Comparison of ENCODE assay signal across 1 cellular context in genomic region chr3:38588995-38589937, GRCh38.
TF ChIP-seq lines count a peak whose summit lies in the region.

No MANE protein-coding gene starts in this region.

TF ChIP-seq in WTC11, 78 proteins besides CTCF, POLR2A, EP300 and RAD21 (continued from another document):
- TF ChIP-seq, protein P1, sequence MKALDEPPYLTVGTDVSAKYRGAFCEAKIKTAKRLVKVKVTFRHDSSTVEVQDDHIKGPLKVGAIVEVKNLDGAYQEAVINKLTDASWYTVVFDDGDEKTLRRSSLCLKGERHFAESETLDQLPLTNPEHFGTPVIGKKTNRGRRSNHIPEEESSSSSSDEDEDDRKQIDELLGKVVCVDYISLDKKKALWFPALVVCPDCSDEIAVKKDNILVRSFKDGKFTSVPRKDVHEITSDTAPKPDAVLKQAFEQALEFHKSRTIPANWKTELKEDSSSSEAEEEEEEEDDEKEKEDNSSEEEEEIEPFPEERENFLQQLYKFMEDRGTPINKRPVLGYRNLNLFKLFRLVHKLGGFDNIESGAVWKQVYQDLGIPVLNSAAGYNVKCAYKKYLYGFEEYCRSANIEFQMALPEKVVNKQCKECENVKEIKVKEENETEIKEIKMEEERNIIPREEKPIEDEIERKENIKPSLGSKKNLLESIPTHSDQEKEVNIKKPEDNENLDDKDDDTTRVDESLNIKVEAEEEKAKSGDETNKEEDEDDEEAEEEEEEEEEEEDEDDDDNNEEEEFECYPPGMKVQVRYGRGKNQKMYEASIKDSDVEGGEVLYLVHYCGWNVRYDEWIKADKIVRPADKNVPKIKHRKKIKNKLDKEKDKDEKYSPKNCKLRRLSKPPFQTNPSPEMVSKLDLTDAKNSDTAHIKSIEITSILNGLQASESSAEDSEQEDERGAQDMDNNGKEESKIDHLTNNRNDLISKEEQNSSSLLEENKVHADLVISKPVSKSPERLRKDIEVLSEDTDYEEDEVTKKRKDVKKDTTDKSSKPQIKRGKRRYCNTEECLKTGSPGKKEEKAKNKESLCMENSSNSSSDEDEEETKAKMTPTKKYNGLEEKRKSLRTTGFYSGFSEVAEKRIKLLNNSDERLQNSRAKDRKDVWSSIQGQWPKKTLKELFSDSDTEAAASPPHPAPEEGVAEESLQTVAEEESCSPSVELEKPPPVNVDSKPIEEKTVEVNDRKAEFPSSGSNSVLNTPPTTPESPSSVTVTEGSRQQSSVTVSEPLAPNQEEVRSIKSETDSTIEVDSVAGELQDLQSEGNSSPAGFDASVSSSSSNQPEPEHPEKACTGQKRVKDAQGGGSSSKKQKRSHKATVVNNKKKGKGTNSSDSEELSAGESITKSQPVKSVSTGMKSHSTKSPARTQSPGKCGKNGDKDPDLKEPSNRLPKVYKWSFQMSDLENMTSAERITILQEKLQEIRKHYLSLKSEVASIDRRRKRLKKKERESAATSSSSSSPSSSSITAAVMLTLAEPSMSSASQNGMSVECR (CRISPR knock-in tag; IDR thresholded peaks at IDR 0.05; ENCODE audit: borderline replicate concordance), result no peak
- no peak for TF ChIP-seq STAT6 (CRISPR knock-in tag; conservative IDR thresholded peaks at IDR 0.05; ENCODE audit: low read depth)
